1 cellular context compared by ENCODE assay signal in the genomic region with DNA sequence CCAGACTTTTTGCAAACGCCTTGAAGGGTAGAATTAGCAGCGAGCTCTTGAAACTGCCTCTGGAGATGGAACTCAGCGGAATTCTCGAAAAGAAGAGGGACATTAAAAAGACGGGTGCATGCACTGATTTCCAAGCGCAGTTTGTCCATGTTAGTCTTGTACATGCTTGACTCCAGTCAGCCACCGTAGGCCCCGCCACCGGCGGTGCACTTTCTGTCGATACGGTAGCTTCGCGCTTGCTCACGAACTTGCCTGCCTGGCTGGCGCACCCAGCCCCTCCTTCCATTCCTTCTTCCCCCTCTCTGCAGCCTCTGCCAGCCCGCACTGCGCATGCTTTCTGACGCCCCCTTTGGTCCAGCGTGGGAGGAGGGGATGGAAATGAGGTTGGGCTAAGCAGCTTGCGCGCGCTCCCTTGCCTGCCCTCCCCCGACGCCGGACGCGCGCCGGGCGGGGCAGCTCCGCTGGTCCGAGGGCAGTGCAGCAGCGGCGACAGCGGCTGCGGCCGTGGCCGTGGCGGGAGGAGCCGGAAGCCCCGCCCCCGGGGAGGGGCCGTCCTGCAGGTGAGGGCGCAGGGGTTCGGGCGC.
A peak's percentile ranks its signal among the peaks of the same experiment; 100 is the strongest.
TF ChIP-seq lines count a peak whose summit lies in the region.

Gene ZNF575 (plus strand): TSS at position 227 of the 584 bp plus-strand sequence. CDS start 1,235 bp downstream, outside the sequence.

TF ChIP-seq in H1, 55 proteins besides CTCF, POLR2A, EP300 and RAD21 (continued from another document):
- TF ChIP-seq, protein P1, sequence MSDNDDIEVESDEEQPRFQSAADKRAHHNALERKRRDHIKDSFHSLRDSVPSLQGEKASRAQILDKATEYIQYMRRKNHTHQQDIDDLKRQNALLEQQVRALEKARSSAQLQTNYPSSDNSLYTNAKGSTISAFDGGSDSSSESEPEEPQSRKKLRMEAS (IDR thresholded peaks at IDR 0.05): peak; percentile 79
